In genomic region chr6:116190550-116190949, GRCh38 we compare ENCODE assay signal across 1 cellular context.
TF ChIP-seq lines count a peak whose summit lies in the region.

No MANE protein-coding gene starts in this region.

TF ChIP-seq in SK-N-SH, 30 proteins besides CTCF, POLR2A, EP300 and RAD21 (continued from another document):
- TF ChIP-seq NFIC (IDR thresholded peaks at IDR 0.05; ENCODE audit: borderline replicate concordance), result peak; percentile 70; the same call in 1 of the 2 replicates
- TF ChIP-seq RCOR1 (IDR thresholded peaks at IDR 0.05; ENCODE audit: low read length), result no peak
- peak; percentile 81 for TF ChIP-seq TCF12 (IDR thresholded peaks at IDR 0.05)
- TF ChIP-seq MAX (IDR thresholded peaks at IDR 0.05; ENCODE audit: low read depth), result no peak
- no peak for TF ChIP-seq FOXM1 (IDR thresholded peaks at IDR 0.05; ENCODE audit: low read depth)
- no peak for TF ChIP-seq FOXJ3 (CRISPR knock-in tag; IDR thresholded peaks at IDR 0.05)
- TF ChIP-seq POLR2AphosphoS5 (IDR thresholded peaks at IDR 0.05; ENCODE audit: low read depth, low read length), result peak; percentile 47; the same call in 1 of the 2 replicates
